ENCODE assay signal across 16 cellular contexts in the genomic region with DNA sequence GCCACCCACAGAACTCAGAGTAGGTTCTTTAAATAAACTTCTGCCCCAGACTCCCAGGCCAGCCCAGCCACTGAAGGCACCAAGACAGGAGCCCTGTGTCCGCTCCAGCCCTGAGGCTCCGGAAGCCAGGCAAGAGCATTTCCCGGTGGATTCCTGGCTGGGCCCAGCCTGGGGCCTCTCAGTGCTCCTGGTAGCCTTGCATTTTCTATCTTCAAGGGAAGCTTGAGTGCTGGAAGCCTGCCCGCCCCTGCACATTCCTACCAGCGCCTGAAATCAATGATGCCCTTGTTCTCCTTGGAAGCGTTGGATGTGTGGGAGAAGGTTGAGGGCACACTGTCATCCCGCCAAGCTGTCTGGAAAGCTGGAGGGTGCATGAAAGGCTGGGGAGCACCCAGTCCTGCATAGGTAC.
DNase-seq lines count a peak whose midpoint lies in the region; ATAC-seq, FAIRE-seq and TF ChIP-seq lines count a peak whose summit lies in the region.
"Had no signal": no experiment of that assay in that cellular context is flagged by ENCODE, and none has a peak within 500 bp of the region (broad histone marks: within the 10 kb centered on the region; RNA-seq: fewer than 3 reads in every experiment).

No MANE protein-coding gene starts in this region.

- no peak for TF ChIP-seq POLR2A in H54 (IDR thresholded peaks at IDR 0.05; ENCODE audit: low read depth, low read length)

- no peak overlapping the region for H3K27ac Mint-ChIP-seq in activated naive CD4-positive, alpha-beta T cell treated with anti-CD3 and anti-CD28 coated beads, Interleukin-2, amount 50 U/mL, for 72 hours
- H3K27ac Mint-ChIP-seq: activated T-helper 2 cell treated with anti-CD3 and anti-CD28 coated beads, Interferon-gamma antibody, Interleukin-2, Interleukin-4, amounts not matched to agents 10 μg/mL and 5 μg/mL and 100 μg/mL, durations not matched to agents 14 hours and 24 hours and 36 hours had no signal

- intact Hi-C loops in head of caudate nucleus (cut with DNase I): loop anchor here (10.0 kb wide), 3 partner anchors 341 to 671 kb away; partner anchors contain the start of gene HMGB1

- FAIRE-seq in H54 (lab: Jason Lieb, UNC): no peak
- FAIRE-seq: frontal cortex had no signal

- no peaks in the 10 kb centered on the region for H3K9me3 Mint-ChIP-seq in activated naive CD4-positive, alpha-beta T cell treated with anti-CD3 and anti-CD28 coated beads, Interleukin-2, amount 50 U/mL, for 72 hours
- H3K9me3 Mint-ChIP-seq: activated T-helper 2 cell treated with anti-CD3 and anti-CD28 coated beads, Interferon-gamma antibody, Interleukin-2, Interleukin-4, amounts not matched to agents 10 μg/mL and 5 μg/mL and 100 μg/mL, durations not matched to agents 14 hours and 24 hours and 36 hours had no signal

- DNase-seq in ELF-1 (ENCODE audit: low read depth, low spot score) (peak; percentile 93), SW480 (ENCODE audit: low spot score) (peak; percentile 96), head of caudate nucleus (peak; percentile 55 to 91 (median 79)), pons (ENCODE audit: low spot score) (peak; percentile 75), H54 (ENCODE audit: insufficient read length, low spot score) (no peak)
- no peak for DNase-seq in activated naive CD4-positive, alpha-beta T cell treated with anti-CD3 and anti-CD28 coated beads, Interleukin-2, amount 50 U/mL, for 72 hours (ENCODE audit: low spot score in 2 of 2)
- no peak for DNase-seq in activated naive CD4-positive, alpha-beta T cell treated with Interleukin-2 at 50 U/mL for 16 hours
- DNase-seq: activated CD4-positive, alpha-beta T cell treated with anti-CD3 and anti-CD28 coated beads for 4 hours; AML-193; cortex of kidney; GDM1; NCI-H1105 treated with DMSO at 0.1 percent for 48 hours; upper lobe of left lung had no signal

- ATAC-seq in HG03521 (IDR thresholded peaks at IDR 0.05; ENCODE audit: unreplicated experiment): no peak
- no peak for ATAC-seq in activated naive CD4-positive, alpha-beta T cell treated with anti-CD3 and anti-CD28 coated beads, Interleukin-2, amount 50 U/mL, for 72 hours

- no peaks in the 10 kb centered on the region for H3K36me3 Mint-ChIP-seq in activated naive CD4-positive, alpha-beta T cell treated with anti-CD3 and anti-CD28 coated beads, Interleukin-2, amount 50 U/mL, for 72 hours

Comparison
In these comparisons a context has a peak if more than half of its experiments do, and no peak if none do; other contexts are left out.
1. DNase-seq: peak in ELF-1 (single experiment), SW480 (single experiment), head of caudate nucleus (42 of 42) and pons (single experiment); none in H54 (single experiment), activated naive CD4-positive, alpha-beta T cell treated with anti-CD3 and anti-CD28 coated beads, Interleukin-2, amount 50 U/mL, for 72 hours (0 of 2) and activated naive CD4-positive, alpha-beta T cell treated with Interleukin-2 at 50 U/mL for 16 hours (single experiment).